Comparison of ENCODE assay signal across 10 cellular contexts in genomic region chr15:74784854-74785715, GRCh38. TPM values are rescaled to one million over a fixed set of nuclear protein-coding genes. Genes with fewer than 3 reads are reported as not detected.
DNase-seq lines count a peak whose midpoint lies in the region; ATAC-seq and TF ChIP-seq lines count a peak whose summit lies in the region.
"Had no signal": no experiment of that assay in that cellular context is flagged by ENCODE, and none has a peak within 500 bp of the region (broad histone marks: within the 10 kb centered on the region; RNA-seq: fewer than 3 reads in every experiment).

No MANE protein-coding gene starts in this region.

- DNase-seq in Caco-2 (no peak), NB4 (ENCODE audit: low read depth) (no peak), HUDEP-2 (lab: John Stamatoyannopoulos, UW; ENCODE audit: unreplicated experiment in 76 of 76) (no peak), posterior cingulate gyrus (no peak)
- DNase-seq: GDM1, MG63 had no signal

- POLR2A ChIA-PET in Caco-2 (lab: Charles Lee) = no interaction called here

- H3K27me3 Mint-ChIP-seq in Caco-2 (ENCODE audit: insufficient read depth, unreplicated experiment) = no peaks in the 10 kb centered on the region
- H3K27me3 Mint-ChIP-seq in dendritic cell treated with granulocyte-macrophage colony-stimulating factor and Interleukin-4, amounts not matched to agents 40 ng/mL and 50 ng/mL, for 4 days = no peaks in the 10 kb centered on the region

- H3K4me1 ChIP-seq in Caco-2 (peaks cover 41% of the 10 kb centered on the region), neutrophil (ENCODE audit: control insufficient read depth in 1 of 2, insufficient read depth in 1 of 2, low read depth in 1 of 2, low read length in 1 of 2) (peaks cover 81 to 92% of the 10 kb centered on the region in 2 experiments)

- no peak for TF ChIP-seq CTCF in Caco-2 (IDR thresholded peaks at IDR 0.05; ENCODE audit: insufficient read depth in 1 of 2, low read depth in 1 of 2, low read length in 1 of 2, severe bottlenecking in 1 of 2, unreplicated experiment in 1 of 2)
- no peak for TF ChIP-seq CTCF in NB4 (IDR thresholded peaks at IDR 0.05; ENCODE audit: low read depth, low read length)
- TF ChIP-seq CTCF in neutrophil (IDR thresholded peaks at IDR 0.05) = no peak

- H3K9me3 ChIP-seq in Caco-2 (no peaks in the 10 kb centered on the region), neutrophil (no peaks in the 10 kb centered on the region)
- H3K9me3 ChIP-seq: MG63 had no signal

- H3K4me3 Mint-ChIP-seq in Caco-2 (ENCODE audit: unreplicated experiment) = no peak overlapping the region
- H3K4me3 Mint-ChIP-seq in dendritic cell treated with granulocyte-macrophage colony-stimulating factor and Interleukin-4, amounts not matched to agents 40 ng/mL and 50 ng/mL, for 4 days = peak overlapping the region; percentile 97

- TSS peak; percentile 23 for BruUV-seq in Caco-2 (replicated peaks; lab: Mats Ljungman, UMichigan)

- no peak overlapping the region for H3K4me3 ChIP-seq in Caco-2 (ENCODE audit: low read depth, low read length)
- peak overlapping the region; percentile 92 for H3K4me3 ChIP-seq in NB4 (ENCODE audit: low read depth, low read length)
- H3K4me3 ChIP-seq in neutrophil (ENCODE audit: low read depth in 1 of 2, low read length in 1 of 2) = peak overlapping the region; percentile 95 to 99

- H3K36me3 ChIP-seq in Caco-2 (ENCODE audit: control insufficient read depth, insufficient read depth, low read length) (no peaks in the 10 kb centered on the region), neutrophil (peaks cover 12% of the 10 kb centered on the region)

- peak overlapping the region; percentile 100 for H3K27ac ChIP-seq in neutrophil

- ATAC-seq in GM19455 (IDR thresholded peaks at IDR 0.05; ENCODE audit: unreplicated experiment) (no peak), HG03439 (IDR thresholded peaks at IDR 0.05; ENCODE audit: unreplicated experiment) (no peak)

- no peak for TF ChIP-seq POLR2A in NB4 (IDR thresholded peaks at IDR 0.05; ENCODE audit: extremely low read depth, insufficient read length)

- no peaks in the 10 kb centered on the region for H3K27me3 ChIP-seq in Caco-2 (replicated peaks; ENCODE audit: control insufficient read depth, insufficient read depth, low read length)
- H3K27me3 ChIP-seq in neutrophil = no peaks in the 10 kb centered on the region
- H3K27me3 ChIP-seq: MG63 had no signal

- CTCF ChIA-PET in Caco-2 (lab: Charles Lee) = no interaction called here

- H3K36me3 Mint-ChIP-seq in Caco-2 (ENCODE audit: insufficient read depth, unreplicated experiment) = peaks cover 5% of the 10 kb centered on the region
- peaks cover 50% of the 10 kb centered on the region for H3K36me3 Mint-ChIP-seq in dendritic cell treated with granulocyte-macrophage colony-stimulating factor and Interleukin-4, amounts not matched to agents 40 ng/mL and 50 ng/mL, for 4 days (ENCODE audit: low read depth)

- H3K27ac Mint-ChIP-seq in Caco-2 (ENCODE audit: unreplicated experiment) = no peak overlapping the region
- H3K27ac Mint-ChIP-seq in dendritic cell treated with granulocyte-macrophage colony-stimulating factor and Interleukin-4, amounts not matched to agents 40 ng/mL and 50 ng/mL, for 4 days = peak overlapping the region; percentile 93

- no peaks in the 10 kb centered on the region for H3K9me3 Mint-ChIP-seq in Caco-2 (ENCODE audit: unreplicated experiment)
- H3K9me3 Mint-ChIP-seq in dendritic cell treated with granulocyte-macrophage colony-stimulating factor and Interleukin-4, amounts not matched to agents 40 ng/mL and 50 ng/mL, for 4 days = no peaks in the 10 kb centered on the region

- intact Hi-C loops in Caco-2 (cut with micrococcal nuclease; ENCODE audit: unreplicated experiment) (no loop called here), posterior cingulate gyrus (cut with DNase I) (loop anchor here (5.0 kb wide), 2 partner anchors 57 to 117 kb away; partner anchors contain the start of gene ULK3)
- intact Hi-C loops in dendritic cell treated with granulocyte-macrophage colony-stimulating factor and Interleukin-4, amounts not matched to agents 40 ng/mL and 50 ng/mL, for 4 days (cut with micrococcal nuclease) = loop anchor here (5.0 kb wide), 1 partner anchor 667 kb away; the partner anchor contains the start of gene SIN3A

- H3K4me1 Mint-ChIP-seq in Caco-2 (ENCODE audit: low read depth, unreplicated experiment) = peaks cover 18% of the 10 kb centered on the region
- H3K4me1 Mint-ChIP-seq in dendritic cell treated with granulocyte-macrophage colony-stimulating factor and Interleukin-4, amounts not matched to agents 40 ng/mL and 50 ng/mL, for 4 days (ENCODE audit: low read depth) = peaks cover 83% of the 10 kb centered on the region

RNA-seq across cellular contexts. Expression of gene CSK, which starts 3.2 kb away (rescaled TPM):
- total RNA-seq in Caco-2 (2022) = 62.7 and 62.8 TPM in 2 replicates

RNA-seq across cellular contexts. Expression of gene LMAN1L, which starts 27.6 kb away (rescaled TPM):
- not detected in 2 replicates for total RNA-seq in Caco-2 (2022)

RNA-seq across cellular contexts. Expression of gene CYP1A2, which starts 36.4 kb away (rescaled TPM):
- total RNA-seq in Caco-2 (2022) = not detected in 2 replicates

RNA-seq across cellular contexts. Expression of gene CPLX3, which starts 41.3 kb away (rescaled TPM):
- not detected in 2 replicates for total RNA-seq in Caco-2 (2022)

RNA-seq across cellular contexts. Expression of gene ULK3, which starts 57.9 kb away (rescaled TPM):
- 28.2 and 33.4 TPM in 2 replicates for total RNA-seq in Caco-2 (2022)
